ENCODE assay signal across 1 cellular context in genomic region chr20:46816916-46817638, GRCh38.
TF ChIP-seq lines count a peak whose summit lies in the region.

No MANE protein-coding gene starts in this region.

TF ChIP-seq in IMR-90, 13 proteins besides CTCF, POLR2A, EP300 and RAD21 (continued from another document):
- TF ChIP-seq ELK1 (IDR thresholded peaks at IDR 0.05; ENCODE audit: borderline replicate concordance, low read depth, low read length) (no peak), RFX5 (IDR thresholded peaks at IDR 0.05; ENCODE audit: low read depth, low read length) (no peak), CEBPB (IDR thresholded peaks at IDR 0.05; ENCODE audit: low read depth, low read length) (no peak), FOS (IDR thresholded peaks at IDR 0.05; ENCODE audit: low read depth, low read length) (no peak), USF2 (IDR thresholded peaks at IDR 0.05; ENCODE audit: low read depth, low read length) (no peak), SMC3 (IDR thresholded peaks at IDR 0.05; ENCODE audit: low read depth, low read length) (no peak)
